In genomic region chr11:64355078-64355940, GRCh38 we compare ENCODE assay signal across 1 cellular context.
TF ChIP-seq lines count a peak whose summit lies in the region.

No MANE protein-coding gene starts in this region.

TF ChIP-seq in HepG2, 621 proteins besides CTCF, POLR2A, EP300 and RAD21 (continued from another document and continues in another):
- TF ChIP-seq ZNF18 (CRISPR knock-in tag; IDR thresholded peaks at IDR 0.05; ENCODE audit: insufficient replicate concordance) (no peak), ZNF580 (CRISPR knock-in tag; IDR thresholded peaks at IDR 0.05; ENCODE audit: borderline replicate concordance, low read depth) (peak; percentile 29; the same call in 1 of the 2 replicates), ZNF747 (CRISPR knock-in tag; IDR thresholded peaks at IDR 0.05; ENCODE audit: borderline replicate concordance) (peak; percentile 65; the same call in 1 of the 2 replicates), TCF7L2 (IDR thresholded peaks at IDR 0.05; ENCODE audit: low read depth, low read length) (no peak), HHEX (CRISPR knock-in tag; IDR thresholded peaks at IDR 0.05) (no peak), REXO4 (CRISPR knock-in tag; IDR thresholded peaks at IDR 0.05; ENCODE audit: borderline replicate concordance) (no peak), NBN (conservative IDR thresholded peaks at IDR 0.05) (no peak), ZNF607 (CRISPR knock-in tag; IDR thresholded peaks at IDR 0.05; ENCODE audit: borderline replicate concordance) (no peak), ZNF496 (CRISPR knock-in tag; IDR thresholded peaks at IDR 0.05; ENCODE audit: insufficient replicate concordance) (no peak), HMGA1 (CRISPR knock-in tag; conservative IDR thresholded peaks at IDR 0.05) (no peak), DRAP1 (CRISPR knock-in tag; IDR thresholded peaks at IDR 0.05) (peak; percentile 28; the same call in 1 of the 2 replicates), POGZ (CRISPR knock-in tag; IDR thresholded peaks at IDR 0.05) (no peak), KDM4B (CRISPR knock-in tag; IDR thresholded peaks at IDR 0.05) (peak; percentile 64; the same call in 1 of the 2 replicates), KDM5B (CRISPR knock-in tag; IDR thresholded peaks at IDR 0.05; ENCODE audit: borderline replicate concordance) (peak; percentile 65; the same call in 1 of the 2 replicates), KAT8 (CRISPR knock-in tag; IDR thresholded peaks at IDR 0.05) (peak; percentile 67; the same call in 1 of the 2 replicates), MED8 (CRISPR knock-in tag; IDR thresholded peaks at IDR 0.05; ENCODE audit: insufficient replicate concordance) (no peak), NR2C2 (CRISPR knock-in tag; IDR thresholded peaks at IDR 0.05; ENCODE audit: borderline replicate concordance) (peak; percentile 50), ZNF24 (IDR thresholded peaks at IDR 0.05) (no peak), HDAC1 (CRISPR knock-in tag; IDR thresholded peaks at IDR 0.05) (peak; percentile 66), ATRX (CRISPR knock-in tag; IDR thresholded peaks at IDR 0.05; ENCODE audit: borderline replicate concordance) (no peak), ZZZ3 (CRISPR knock-in tag; IDR thresholded peaks at IDR 0.05; ENCODE audit: borderline replicate concordance) (no peak), MAZ (IDR thresholded peaks at IDR 0.05; ENCODE audit: borderline replicate concordance, low read depth, low read length) (peak; percentile 68; the same call in 1 of the 2 replicates), MAZ (CRISPR knock-in tag; IDR thresholded peaks at IDR 0.05; ENCODE audit: low read depth) (peak; percentile 75; the same call in 1 of the 2 replicates), FOXP4 (CRISPR knock-in tag; IDR thresholded peaks at IDR 0.05) (no peak), ADNP (CRISPR knock-in tag; IDR thresholded peaks at IDR 0.05) (no peak), ZMAT3 (CRISPR knock-in tag; conservative IDR thresholded peaks at IDR 0.05) (0 out of 2 replicates have a peak, but pooled peaks have one; percentile 33), GTF3A (CRISPR knock-in tag; conservative IDR thresholded peaks at IDR 0.05) (no peak), ZNF777 (CRISPR knock-in tag; IDR thresholded peaks at IDR 0.05) (no peak), ZFYVE20 (CRISPR knock-in tag; IDR thresholded peaks at IDR 0.05; ENCODE audit: borderline replicate concordance, low read depth) (no peak), ESRRA (CRISPR knock-in tag; IDR thresholded peaks at IDR 0.05; ENCODE audit: low read depth) (0 out of 2 replicates have a peak, but pooled peaks have one; percentile 35), SYNCRIP (IDR thresholded peaks at IDR 0.05; ENCODE audit: insufficient read depth, low read depth, low read length) (no peak), EEA1 (CRISPR knock-in tag; IDR thresholded peaks at IDR 0.05; ENCODE audit: borderline replicate concordance) (no peak), ETS1 (CRISPR knock-in tag; IDR thresholded peaks at IDR 0.05) (no peak), ZNF318 (CRISPR knock-in tag; IDR thresholded peaks at IDR 0.05) (no peak), ZNF530 (CRISPR knock-in tag; IDR thresholded peaks at IDR 0.05; ENCODE audit: low read depth) (no peak), NCOA1 (CRISPR knock-in tag; IDR thresholded peaks at IDR 0.05) (no peak), HNF1A (IDR thresholded peaks at IDR 0.05; ENCODE audit: low read depth) (no peak), HNF1A (CRISPR knock-in tag; IDR thresholded peaks at IDR 0.05; ENCODE audit: borderline replicate concordance) (peak; percentile 40; the same call in 1 of the 2 replicates)
